Comparison of ENCODE assay signal across 17 cellular contexts in genomic region chr17:6104956-6105355, GRCh38. TPM values are rescaled to one million over a fixed set of nuclear protein-coding genes. Genes with fewer than 3 reads are reported as not detected.
DNase-seq lines count a peak whose midpoint lies in the region; TF ChIP-seq lines count a peak whose summit lies in the region.
"Had no signal": no experiment of that assay in that cellular context is flagged by ENCODE, and none has a peak within 500 bp of the region (broad histone marks: within the 10 kb centered on the region; RNA-seq: fewer than 3 reads in every experiment).

No MANE protein-coding gene starts in this region.

- H3K79me2 ChIP-seq in mesendoderm (ENCODE audit: control insufficient read depth, insufficient read depth, low read length) = no peaks in the 10 kb centered on the region

- no peak for TF ChIP-seq CTCF in brain (conservative IDR thresholded peaks at IDR 0.05)
- TF ChIP-seq CTCF in transverse colon (IDR thresholded peaks at IDR 0.05) = no peak
- TF ChIP-seq CTCF in HFFc6 (IDR thresholded peaks at IDR 0.05) = no peak

- no peak overlapping the region for H3K4me2 ChIP-seq in mesendoderm (ENCODE audit: low read length)
- H3K4me2 ChIP-seq: SK-N-SH had no signal

- DNase-seq in MG63 = peak; percentile 6
- DNase-seq in mesendoderm = no peak
- DNase-seq in transverse colon = peak; percentile 72
- DNase-seq in H4 (ENCODE audit: low spot score) = no peak
- DNase-seq in HFFc6 = no peak
- no peak for DNase-seq in SK-N-DZ (ENCODE audit: low spot score)
- DNase-seq: COR-L47, KG1, NCI-H1048, NCI-H1436 treated with DMSO at 0.1 percent for 48 hours, NCI-H2029 treated with DMSO at 0.1 percent for 48 hours, NCI-H510A, NCI-H774, Right ventricle myocardium superior, SK-N-SH had no signal

- H3K4me3 ChIP-seq in MG63 (no peak overlapping the region), mesendoderm (ENCODE audit: low read length) (no peak overlapping the region), transverse colon (no peak overlapping the region)

- H3K4me1 ChIP-seq in mesendoderm (ENCODE audit: control insufficient read depth, low read depth, low read length) (peaks cover 3% of the 10 kb centered on the region), transverse colon (peaks cover 5 to 49% (median 26%) of the 10 kb centered on the region in 4 donors)

- no peak overlapping the region for H4K5ac ChIP-seq in mesendoderm (ENCODE audit: low read length)

- H3K27ac ChIP-seq in mesendoderm (ENCODE audit: low read depth, low read length) (no peak overlapping the region), transverse colon (peak overlapping the region in 3 of 4 donors; percentile 44 to 67 (median 64))

- H3K4me3 Mint-ChIP-seq in brain (no peak overlapping the region), HFFc6 (no peak overlapping the region)

- TF ChIP-seq POLR2A in transverse colon (IDR thresholded peaks at IDR 0.05) = no peak

- H3K9me3 Mint-ChIP-seq in brain (peaks cover 0 to 5% (median 0%) of the 10 kb centered on the region in 5 experiments), HFFc6 (peaks cover 20% of the 10 kb centered on the region; the same call in 1 of the 2 replicates)

- WGBS in mesendoderm (ENCODE audit: extremely low coverage, insufficient coverage, low lambda C conversion rate) = no CpG with 5 or more reads among the region's 8 CpGs
- WGBS in transverse colon (ENCODE audit: low coverage in 1 of 2), 2 donors = 69 to 83% methylated on average over 5 to 8 of the region's 8 CpGs

- TF ChIP-seq EP300 in transverse colon (IDR thresholded peaks at IDR 0.05; ENCODE audit: low read depth) = no peak

- H3K9me3 ChIP-seq in MG63 = no peaks in the 10 kb centered on the region
- no peaks in the 10 kb centered on the region for H3K9me3 ChIP-seq in transverse colon
- H3K9me3 ChIP-seq: SK-N-SH had no signal

- H3K27me3 ChIP-seq in MG63 (no peaks in the 10 kb centered on the region), mesendoderm (ENCODE audit: insufficient read depth, low read length, poor library complexity) (no peaks in the 10 kb centered on the region), transverse colon (no peaks in the 10 kb centered on the region)

- H3K27ac Mint-ChIP-seq in brain (peak overlapping the region in 3 of 5 experiments; percentile 74 to 82 (median 77)), HFFc6 (no peak overlapping the region)

- no peak overlapping the region for H3K18ac ChIP-seq in mesendoderm (ENCODE audit: low read length)

- no peak overlapping the region for H3K23ac ChIP-seq in mesendoderm (ENCODE audit: low read length)

- in situ Hi-C loops in transverse colon (cut with MboI; ENCODE audit: low pct_ligation_motif_present in 1 of 4, low pct_unique_long_range_greater_than_20kb in 1 of 4, low sequenced_read_pairs in 3 of 4) = no loop called here

- no peak overlapping the region for H3K9ac ChIP-seq in mesendoderm (ENCODE audit: low read length)
- H3K9ac ChIP-seq: SK-N-SH had no signal

- H2BK120ac ChIP-seq in mesendoderm (ENCODE audit: low read depth, low read length) = no peak overlapping the region

- no peak overlapping the region for H4K8ac ChIP-seq in mesendoderm (ENCODE audit: low read depth, low read length)

- no peaks in the 10 kb centered on the region for H3K36me3 ChIP-seq in MG63
- no peaks in the 10 kb centered on the region for H3K36me3 ChIP-seq in mesendoderm (ENCODE audit: control insufficient read depth, insufficient read depth, low read length)
- no peaks in the 10 kb centered on the region for H3K36me3 ChIP-seq in transverse colon

- peaks cover 78% of the 10 kb centered on the region for H3K36me3 Mint-ChIP-seq in brain
- H3K36me3 Mint-ChIP-seq in HFFc6 (ENCODE audit: low read depth) = no peaks in the 10 kb centered on the region

- no peaks in the 10 kb centered on the region for H3K79me1 ChIP-seq in mesendoderm (ENCODE audit: low read length)

- intact Hi-C loops in transverse colon (cut with DNase I; ENCODE audit: low total_unique reads) = loop anchor here (10.0 kb wide), 1 partner anchor 140 kb away; no protein-coding TSS in a partner anchor

- H3K27me3 Mint-ChIP-seq in brain = peaks cover 3% of the 10 kb centered on the region
- H3K27me3 Mint-ChIP-seq in HFFc6 (ENCODE audit: insufficient read depth) = peaks cover 2% of the 10 kb centered on the region

- H3K4me1 Mint-ChIP-seq in brain = peaks cover 22% of the 10 kb centered on the region
- no peaks in the 10 kb centered on the region for H3K4me1 Mint-ChIP-seq in HFFc6 (ENCODE audit: low read depth)

- no peak overlapping the region for H2BK5ac ChIP-seq in mesendoderm (ENCODE audit: low read length)

- peak overlapping the region; percentile 37 for H3K56ac ChIP-seq in mesendoderm (ENCODE audit: low read length)

- no peak overlapping the region for H2BK15ac ChIP-seq in mesendoderm (replicated peaks; ENCODE audit: low read depth)

- H2AK5ac ChIP-seq in mesendoderm (ENCODE audit: low read length) = no peak overlapping the region

- no peak overlapping the region for H3K4ac ChIP-seq in mesendoderm (ENCODE audit: low read depth, low read length)

RNA-seq across cellular contexts. Expression of gene WSCD1, which starts 34.8 kb away (rescaled TPM):
- 0.42 and 1.1 TPM in 2 replicates for total RNA-seq in MG63 (2014; rRNA removed; shearing (Covaris generic); ENCODE audit: low replicate concordance)
- 50.7 TPM for polyA plus RNA-seq in brain (ENCODE audit: insufficient read depth, low read depth, low replicate concordance)
- 4.8 TPM for polyA plus RNA-seq in mesendoderm (2013, experiment 1 of 2)
- polyA plus RNA-seq in mesendoderm (2013, experiment 2 of 2) = 5.2 TPM
- 10 to 100 TPM; 23.7 to 58.4 (median 33.7) TPM for total RNA-seq in transverse colon
- 0.47 and 0.50 TPM in 2 replicates for total RNA-seq in H4 (2014; rRNA removed; shearing (Covaris generic))
- total RNA-seq in HFFc6 (2021; fragmentation: NEBNext Ultra II Directional; extraction: Animal tissue kit (Norgen Biotek cat#: 25700)) = not detected
- polyA plus RNA-seq in SK-N-DZ (2014; cell fraction: cytosol; rRNA removed) = 0.47 and 1.5 TPM in 2 replicates
- 1.3 and 1.6 TPM in 2 replicates for polyA plus RNA-seq in SK-N-DZ (2014; cell fraction: nucleus; rRNA removed)
- total RNA-seq: M059J had no signal

Comparison
In these comparisons a context has a peak if more than half of its experiments do, and no peak if none do; other contexts are left out.
1. DNase-seq: peak in MG63 (single experiment) and transverse colon (single experiment); none in mesendoderm (single experiment), H4 (single experiment), HFFc6 (single experiment) and SK-N-DZ (single experiment).
2. RNA of gene WSCD1, which starts 34.8 kb away (total RNA-seq): 23.7 to 58.4 TPM in transverse colon; 0.42 to 1.1 TPM in MG63, 0.47 to 0.50 TPM in H4 and not detected in HFFc6; every median in the first group is over 10 times any median in the second.